Comparison of ENCODE assay signal across 8 cellular contexts in the genomic region with DNA sequence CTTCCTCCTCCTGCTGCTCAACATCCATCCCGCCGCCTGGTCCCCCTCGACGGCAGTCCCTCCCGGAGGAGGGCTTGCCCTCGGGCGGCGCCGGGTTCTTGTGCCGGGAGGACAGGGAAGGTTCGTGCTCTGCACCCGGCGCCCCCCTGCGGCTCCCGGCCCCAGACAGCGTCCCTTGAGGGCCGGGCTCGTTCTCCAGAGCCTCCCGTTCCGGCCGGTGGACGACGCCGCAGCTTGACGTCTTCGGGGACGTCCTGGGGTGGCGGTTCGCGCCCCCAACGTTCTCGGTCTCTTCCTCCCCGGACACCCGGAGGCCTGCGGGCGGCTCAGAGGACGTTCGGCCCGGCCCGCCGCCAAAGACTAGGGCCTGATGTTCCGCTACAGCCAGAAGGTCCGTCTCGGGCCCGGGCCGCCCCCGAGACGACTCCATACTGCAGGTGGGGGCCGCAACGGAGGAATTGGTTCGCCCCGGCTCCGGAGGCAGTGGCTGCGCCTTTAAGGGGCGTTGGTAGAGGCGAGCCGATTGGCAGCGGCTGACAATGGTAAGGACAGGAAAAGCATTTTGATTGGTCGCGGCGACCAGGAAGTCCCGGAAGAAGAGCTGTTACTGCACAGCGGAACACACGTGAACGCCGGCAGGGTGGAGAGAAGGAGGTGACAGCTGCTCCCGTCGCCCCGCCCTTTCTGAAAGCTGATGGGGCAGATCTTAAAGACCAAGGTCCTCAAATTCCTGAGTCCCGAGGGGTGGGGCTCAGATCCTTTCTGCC. TPM values are rescaled to one million over a fixed set of nuclear protein-coding genes. Genes with fewer than 3 reads are reported as not detected.
A peak's percentile ranks its signal among the peaks of the same experiment; 100 is the strongest.
DNase-seq lines count a peak whose midpoint lies in the region; ATAC-seq, FAIRE-seq and TF ChIP-seq lines count a peak whose summit lies in the region.

A gene (minus strand): TSS at position 470 of the 767 bp plus-strand sequence. CDS start 40 bp downstream, at position 430.

- H3K9me2 ChIP-seq in OCI-LY1 (ENCODE audit: low read depth, low read length), result no peaks in the 10 kb centered on the region

- H3K9me3 ChIP-seq in OCI-LY1 (ENCODE audit: low read length) (no peaks in the 10 kb centered on the region), endothelial cell of umbilical vein (replicated peaks; ENCODE audit: control insufficient read depth, insufficient read depth, low read length) (no peaks in the 10 kb centered on the region), mononuclear cell (ENCODE audit: low read depth, low read length) (no peaks in the 10 kb centered on the region)

- peak within 1 kb of the TSS; percentile 81 for H3K27ac Mint-ChIP-seq in Calu3 (ENCODE audit: unreplicated experiment)

- H3K27me3 ChIP-seq in OCI-LY1 (ENCODE audit: insufficient read depth, low read length) (no peaks in the 10 kb centered on the region), endothelial cell of umbilical vein (ENCODE audit: control insufficient read depth in 2 of 2, insufficient read depth in 2 of 2, low read length in 2 of 2) (no peaks in the 10 kb centered on the region), mononuclear cell (ENCODE audit: insufficient read depth, low read length) (no peaks in the 10 kb centered on the region)

- BruUV-seq in Calu3 (replicated peaks; lab: Mats Ljungman, UMichigan) (TSS peak; percentile 51), endothelial cell of umbilical vein (replicated peaks; lab: Mats Ljungman, UMichigan) (TSS peak; percentile 38)

- peaks cover 21% of the 10 kb centered on the region for H3K36me3 Mint-ChIP-seq in Calu3 (ENCODE audit: insufficient read depth, unreplicated experiment)

- FAIRE-seq in endothelial cell of umbilical vein (lab: Jason Lieb, UNC), result peak; percentile 96

- H3K4me3 ChIP-seq in OCI-LY1 (ENCODE audit: low read depth, low read length, poor library complexity, severe bottlenecking) (peak within 1 kb of the TSS; percentile 80), endothelial cell of umbilical vein (replicated peaks in 1 of 3; ENCODE audit: insufficient read depth in 1 of 3, low read depth in 1 of 3, low read length in 3 of 3) (peak within 1 kb of the TSS; percentile 45 to 66 (median 49)), mononuclear cell (ENCODE audit: low read length) (peak within 1 kb of the TSS; percentile 73)

- H3K4me3 Mint-ChIP-seq in Calu3 (ENCODE audit: low read depth, unreplicated experiment), result no peak within 1 kb of the TSS

- H3K36me3 ChIP-seq in OCI-LY1 (ENCODE audit: insufficient read depth, low read length), result no peaks in the 10 kb centered on the region
- no peaks in the 10 kb centered on the region for H3K36me3 ChIP-seq in endothelial cell of umbilical vein (ENCODE audit: control insufficient read depth in 2 of 2, extremely low read depth in 1 of 2, insufficient read depth in 2 of 2, low read length in 2 of 2)

- intact Hi-C loops in Calu3 (cut with micrococcal nuclease; ENCODE audit: unreplicated experiment) (loop anchor here (5.0 kb wide), 1 partner anchor 53 kb away; no protein-coding TSS in a partner anchor), endothelial cell of umbilical vein (cut with micrococcal nuclease) (no loop called here)

- DNase-seq in Calu3, result peak; percentile 90
- DNase-seq in HuH-7 (ENCODE audit: low spot score), result peak; percentile 88
- DNase-seq in activated CD8-positive, alpha-beta memory T cell treated with anti-CD3 and anti-CD28 coated beads, Interleukin-2, amount 50 U/mL, for 48 hours, result peak; percentile 92
- peak; percentile 98 for DNase-seq in endothelial cell of umbilical vein (ENCODE audit: low read depth, low spot score)
- peak; percentile 84 to 91 for DNase-seq in stimulated activated CD8-positive, alpha-beta memory T cell treated with anti-CD3 and anti-CD28 coated beads, Interleukin-4, amount 100 ng/mL, for 1 hour (ENCODE audit: low read depth in 2 of 2, low spot score in 1 of 2)

- TF ChIP-seq POLR2A in endothelial cell of umbilical vein (IDR thresholded peaks at IDR 0.05; ENCODE audit: low read depth, low read length), result no peak

- H3K9ac ChIP-seq in OCI-LY1 (ENCODE audit: low read length) (peak within 1 kb of the TSS; percentile 78), endothelial cell of umbilical vein (replicated peaks; ENCODE audit: extremely low read depth, insufficient read depth, low read length) (peak within 1 kb of the TSS; percentile 79)

- no peaks in the 10 kb centered on the region for H3K9me3 Mint-ChIP-seq in Calu3 (ENCODE audit: low read depth, unreplicated experiment)

- H3K4me2 ChIP-seq in OCI-LY1 (ENCODE audit: low read length) (peak within 1 kb of the TSS; percentile 96), endothelial cell of umbilical vein (ENCODE audit: insufficient read depth, low read length) (peak within 1 kb of the TSS; percentile 71)

- H3F3A ChIP-seq in OCI-LY1 (ENCODE audit: insufficient read depth, low read length), result peaks cover 13% of the 10 kb centered on the region; the same call in 1 of the 2 replicates

- no peaks in the 10 kb centered on the region for H3K4me1 Mint-ChIP-seq in Calu3 (ENCODE audit: low read depth, unreplicated experiment)

- H3K27ac ChIP-seq in OCI-LY1 (ENCODE audit: low read depth, low read length, poor library complexity, severe bottlenecking) (peak within 1 kb of the TSS; percentile 82), endothelial cell of umbilical vein (ENCODE audit: insufficient read depth, low read depth, low read length) (peak within 1 kb of the TSS; percentile 65)

- dilution Hi-C loops in endothelial cell of umbilical vein (cut with MboI; ENCODE audit: extremely low pct_ligation_motif_present, low sequenced_read_pairs), result no loop called here

- H3K9me1 ChIP-seq in endothelial cell of umbilical vein (replicated peaks; ENCODE audit: control insufficient read depth, extremely low read depth, insufficient read depth, low read length), result no peaks in the 10 kb centered on the region

- H3K79me2 ChIP-seq in OCI-LY1 (ENCODE audit: insufficient read depth, low read length) (no peaks in the 10 kb centered on the region), endothelial cell of umbilical vein (ENCODE audit: control insufficient read depth, insufficient read depth, low read length) (peaks cover 8% of the 10 kb centered on the region)

- H3K4me1 ChIP-seq in OCI-LY1 (ENCODE audit: insufficient read depth, low read length, severe bottlenecking) (peaks cover 43% of the 10 kb centered on the region), endothelial cell of umbilical vein (ENCODE audit: control insufficient read depth, extremely low read depth, insufficient read depth, low read length) (peaks cover 27% of the 10 kb centered on the region), mononuclear cell (ENCODE audit: insufficient read depth, low read length) (peaks cover 66% of the 10 kb centered on the region)

- POLR2A ChIA-PET in endothelial cell of umbilical vein (lab: Charles Lee), result interaction anchor here (0.6 to 1.4 kb wide), 6 partner anchors 9 to 58 kb away, joined by 3 to 16 read pairs (median 4); a partner anchor contains a TSS

- H4K20me1 ChIP-seq in OCI-LY1 (ENCODE audit: insufficient read depth, low read length) (no peaks in the 10 kb centered on the region), endothelial cell of umbilical vein (replicated peaks; ENCODE audit: control insufficient read depth, extremely low read depth, insufficient read depth, low read length) (no peaks in the 10 kb centered on the region)

- TF ChIP-seq CTCF in Calu3 (IDR thresholded peaks at IDR 0.05; ENCODE audit: unreplicated experiment), result no peak
- TF ChIP-seq CTCF in OCI-LY1 (IDR thresholded peaks at IDR 0.05; ENCODE audit: low read length), result peak; percentile 21; the same call in 1 of the 2 replicates
- TF ChIP-seq CTCF in endothelial cell of umbilical vein (IDR thresholded peaks at IDR 0.05; ENCODE audit: extremely low read depth in 1 of 2, insufficient read depth in 1 of 2, low read depth in 1 of 2, low read length in 2 of 2), result peak in 1 of 2 donors; percentile 5

- H2AFZ ChIP-seq in OCI-LY1 (ENCODE audit: low read length) (no peak within 1 kb of the TSS), endothelial cell of umbilical vein (ENCODE audit: low read depth, low read length) (peak within 1 kb of the TSS; percentile 78)

- CTCF ChIA-PET in Calu3 (lab: Charles Lee), result interaction anchor here (0.6 to 0.9 kb wide), 6 partner anchors 20 to 71 kb away, joined by 3 to 6 read pairs (median 3); a partner anchor contains a TSS
- CTCF ChIA-PET in endothelial cell of umbilical vein (lab: Charles Lee), result interaction anchor here (0.5 to 4.3 kb wide), 10 partner anchors 10 to 473 kb away, joined by 3 to 34 read pairs (median 4); a partner anchor contains a TSS

- H3K27me3 Mint-ChIP-seq in Calu3 (ENCODE audit: unreplicated experiment), result no peaks in the 10 kb centered on the region

- ATAC-seq in GM21423 (IDR thresholded peaks at IDR 0.05; ENCODE audit: unreplicated experiment), result peak; percentile 51

TF ChIP-seq in endothelial cell of umbilical vein, 7 proteins besides CTCF, POLR2A, EP300 and RAD21:
- TF ChIP-seq EZH2 (IDR thresholded peaks at IDR 0.05; ENCODE audit: borderline replicate concordance, low read depth, low read length, severe bottlenecking), result no peak
- TF ChIP-seq GATA2 (IDR thresholded peaks at IDR 0.05; ENCODE audit: insufficient read depth, insufficient read length, low read depth, low read length), result no peak
- TF ChIP-seq JUN (IDR thresholded peaks at IDR 0.05; ENCODE audit: borderline replicate concordance, insufficient read depth, insufficient read length, low read depth), result no peak
- TF ChIP-seq FOS (IDR thresholded peaks at IDR 0.05; ENCODE audit: borderline replicate concordance, insufficient read depth, low read length), result no peak
- TF ChIP-seq, protein P1, sequence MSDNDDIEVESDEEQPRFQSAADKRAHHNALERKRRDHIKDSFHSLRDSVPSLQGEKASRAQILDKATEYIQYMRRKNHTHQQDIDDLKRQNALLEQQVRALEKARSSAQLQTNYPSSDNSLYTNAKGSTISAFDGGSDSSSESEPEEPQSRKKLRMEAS (IDR thresholded peaks at IDR 0.05; ENCODE audit: insufficient read depth, insufficient read length), result peak; percentile 73
- peak; percentile 27 for TF ChIP-seq POLR2AphosphoS5 (IDR thresholded peaks at IDR 0.05; ENCODE audit: insufficient read depth, low read depth, low read length)
- TF ChIP-seq MYC (IDR thresholded peaks at IDR 0.05; ENCODE audit: low read depth, low read length), result no peak

RNA-seq across cellular contexts. Expression of the gene that starts here (rescaled TPM):
- total RNA-seq in Calu3 (2022) (3.7 and 3.9 TPM in 2 replicates), endothelial cell of umbilical vein (8.3 and 9.0 TPM in 2 replicates), mononuclear cell (9.2 TPM)
- 8.0 and 9.7 TPM in 2 replicates for polyA plus RNA-seq in endothelial cell of umbilical vein
- 4.8 and 6.6 TPM in 2 replicates for polyA plus RNA-seq in endothelial cell of umbilical vein (2011; cell fraction: cytosol; rRNA removed)
- 2.5 and 2.8 TPM in 2 replicates for polyA plus RNA-seq in endothelial cell of umbilical vein (2011; cell fraction: nucleus; rRNA removed)
- 3.7 and 4.4 TPM in 2 replicates for polyA plus RNA-seq in endothelial cell of umbilical vein (2012)
- polyA minus RNA-seq in endothelial cell of umbilical vein, result 3.1 and 4.6 TPM in 2 replicates
- 8.5 TPM for polyA minus RNA-seq in endothelial cell of umbilical vein (2011; cell fraction: cytosol; rRNA and poly(A)+ RNA removed)
- polyA minus RNA-seq in endothelial cell of umbilical vein (2011; cell fraction: nucleus; rRNA and poly(A)+ RNA removed), result 1.0 and 2.1 TPM in 2 replicates

Comparison
In these comparisons a context has a peak if more than half of its experiments do, and no peak if none do; other contexts are left out.
1. Peak in every context shown above with its lines: DNase-seq, ATAC-seq, H3K4me3 ChIP-seq and H3K27ac ChIP-seq.